ENCODE assay signal across 26 cellular contexts in the genomic region with DNA sequence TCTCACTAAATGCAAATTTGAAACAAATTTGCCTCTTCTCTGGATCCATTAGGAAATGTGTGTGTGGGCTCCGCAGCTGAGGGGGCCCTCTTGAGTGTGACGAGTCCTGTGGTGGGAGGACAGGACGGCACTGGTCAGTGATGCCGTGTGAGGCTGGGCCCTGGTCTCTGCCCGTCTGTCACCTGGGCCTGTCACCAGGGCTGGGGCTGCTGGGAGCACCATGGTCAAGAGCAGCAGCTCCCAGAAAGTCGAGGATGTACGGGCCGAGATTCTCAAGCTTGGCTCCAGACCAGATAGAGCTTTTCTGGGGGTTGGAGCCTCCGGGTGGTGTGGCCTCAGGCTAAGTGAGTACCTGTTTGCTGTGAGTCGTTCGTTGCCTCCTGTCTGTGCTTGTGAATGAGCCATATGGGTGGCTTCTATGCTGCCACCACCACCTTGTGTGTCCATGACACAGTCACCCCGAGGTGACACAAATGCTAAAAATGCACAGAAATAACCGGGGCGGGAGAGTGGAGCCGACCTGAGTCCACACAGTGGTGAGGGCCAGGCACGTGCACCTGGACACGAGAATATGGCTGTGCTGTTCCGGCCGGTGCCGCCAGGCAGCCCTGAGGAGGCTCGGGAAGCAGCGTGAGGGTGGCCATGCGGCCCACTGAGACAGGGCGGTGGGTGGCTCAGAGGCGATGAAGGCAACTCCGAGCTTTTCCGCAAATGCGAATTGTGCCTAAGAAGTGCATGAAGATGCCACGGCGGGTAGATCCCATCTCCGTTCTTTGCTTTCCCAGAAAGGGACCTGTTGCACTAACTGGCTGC. TPM values are rescaled to one million over a fixed set of nuclear protein-coding genes. Genes with fewer than 3 reads are reported as not detected.
DNase-seq lines count a peak whose midpoint lies in the region; ATAC-seq, FAIRE-seq and TF ChIP-seq lines count a peak whose summit lies in the region.
"Had no signal": no experiment of that assay in that cellular context is flagged by ENCODE, and none has a peak within 500 bp of the region (broad histone marks: within the 10 kb centered on the region; RNA-seq: fewer than 3 reads in every experiment).

No MANE protein-coding gene starts in this region.

- H3K14ac ChIP-seq in H9 (ENCODE audit: insufficient read depth, low read length) (no peak overlapping the region), mesenchymal stem cell (ENCODE audit: low read length in 2 of 2) (no peak overlapping the region)

- intact Hi-C loops in GM12878 (cut with micrococcal nuclease; ENCODE audit: unreplicated experiment), result no loop called here

- peaks cover 31 to 48% of the 10 kb centered on the region in 2 experiments for H3K36me3 ChIP-seq in GM12878 (ENCODE audit: control insufficient read depth in 2 of 2, insufficient read depth in 2 of 2, low read length in 1 of 2)
- peaks cover 78 to 85% of the 10 kb centered on the region in 2 experiments for H3K36me3 ChIP-seq in mesenchymal stem cell (ENCODE audit: control insufficient read depth in 1 of 2, insufficient read depth in 2 of 2, low read depth in 1 of 2, low read length in 2 of 2)
- H3K36me3 ChIP-seq: ovary had no signal

- H3K4me1 Mint-ChIP-seq in activated T-cell treated with anti-CD3 and anti-CD28 coated beads, Interleukin-2, amount 50 U/mL, for 72 hours (ENCODE audit: low read depth), result peaks cover 5% of the 10 kb centered on the region
- H3K4me1 Mint-ChIP-seq in H9, result no peaks in the 10 kb centered on the region
- H3K4me1 Mint-ChIP-seq in activated CD8-positive, alpha-beta T cell treated with anti-CD3 and anti-CD28 coated beads, Interleukin-2, amount 10 ng/mL, durations not matched to agents 7 days and 5 days (ENCODE audit: low read depth), result peaks cover 2% of the 10 kb centered on the region

- H3K4me1 ChIP-seq in H9 (ENCODE audit: insufficient read depth, low read length), result no peaks in the 10 kb centered on the region
- H3K4me1 ChIP-seq in GM12878 (ENCODE audit: control insufficient read depth, insufficient read depth, low read length), result no peaks in the 10 kb centered on the region
- peaks cover 5% of the 10 kb centered on the region for H3K4me1 ChIP-seq in mesenchymal stem cell (ENCODE audit: control insufficient read depth, insufficient read depth, low read depth, low read length)
- H3K4me1 ChIP-seq: upper lobe of right lung had no signal

- H3K18ac ChIP-seq in H9 (ENCODE audit: insufficient read length, low read depth, low read length), result no peak overlapping the region
- H3K18ac ChIP-seq in mesenchymal stem cell (ENCODE audit: low read depth in 1 of 2, low read length in 2 of 2), result no peak overlapping the region

- POLR2A ChIA-PET in GM12878 (lab: Charles Lee), result no interaction called here
- POLR2A ChIA-PET in activated CD8-positive, alpha-beta T cell treated with anti-CD3 and anti-CD28 coated beads, Interleukin-2, amount 10 ng/mL, durations not matched to agents 7 days and 5 days (lab: Charles Lee), result no interaction called here

- no peak for DNase-seq in activated T-cell treated with anti-CD3 and anti-CD28 coated beads, Interleukin-2, amount 50 U/mL, for 72 hours
- no peak for DNase-seq in activated T-cell treated with anti-CD3 and anti-CD28 coated beads, Interleukin-2, amount 50 U/mL, for 1 hour
- DNase-seq in H9 (no peak), GM12878 (ENCODE audit: low read depth, low spot score) (no peak), mesenchymal stem cell (no peak), frontal cortex (ENCODE audit: low spot score in 2 of 2) (no peak), NCI-H748 treated with DMSO at 0.1 percent for 48 hours (lab: John Stamatoyannopoulos, UW) (no peak)
- no peak for DNase-seq in activated CD8-positive, alpha-beta T cell treated with anti-CD3 and anti-CD28 coated beads, Interleukin-2, amount 10 ng/mL, durations not matched to agents 7 days and 5 days
- DNase-seq: activated CD4-positive, CD25-positive, alpha-beta regulatory T cell; activated CD8-positive, alpha-beta memory T cell treated with anti-CD3 and anti-CD28 coated beads for 24 hours; effector memory CD4-positive, alpha-beta T cell; EL; GM23248; KBM-7; kidney glomerular epithelial cell; NCI-H2171; NCI-H69; ovary; stimulated activated CD8-positive, alpha-beta memory T cell treated with anti-CD3 and anti-CD28 coated beads, Interleukin-4, amount 100 ng/mL, for 48 hours; T1000; upper lobe of right lung had no signal

- H2BK5ac ChIP-seq in H9 (ENCODE audit: insufficient read length, low read length) (no peak overlapping the region), mesenchymal stem cell (ENCODE audit: low read depth, low read length, poor library complexity, severe bottlenecking) (no peak overlapping the region)

- H2BK20ac ChIP-seq in H9 (ENCODE audit: low read depth, low read length, poor library complexity, severe bottlenecking), result no peak overlapping the region

- no peak overlapping the region for H3K56ac ChIP-seq in H9 (ENCODE audit: insufficient read length, low read depth, low read length)

- TF ChIP-seq EP300 in GM12878 (IDR thresholded peaks at IDR 0.05; ENCODE audit: borderline replicate concordance in 1 of 2, control insufficient read depth in 1 of 2, low read depth in 2 of 2, low read length in 2 of 2), result no peak

- H4K5ac ChIP-seq in H9 (ENCODE audit: insufficient read length, low read depth, low read length), result no peak overlapping the region

- BruUV-seq in GM12878 (replicated peaks; lab: Mats Ljungman, UMichigan), result no TSS peak

- H2AFZ ChIP-seq in H9 (ENCODE audit: low read length), result no peak overlapping the region
- no peak overlapping the region for H2AFZ ChIP-seq in GM12878 (ENCODE audit: control insufficient read depth, low read depth, low read length)
- no peak overlapping the region for H2AFZ ChIP-seq in mesenchymal stem cell (ENCODE audit: low read depth, low read length)
- H2AFZ ChIP-seq: GM23248 had no signal

- H3K4ac ChIP-seq in H9 (ENCODE audit: low read depth, low read length) (no peak overlapping the region), mesenchymal stem cell (ENCODE audit: low read depth in 1 of 2, low read length in 2 of 2) (no peak overlapping the region)

- no peak overlapping the region for H3K4me3 Mint-ChIP-seq in activated T-cell treated with anti-CD3 and anti-CD28 coated beads, Interleukin-2, amount 50 U/mL, for 72 hours
- H3K4me3 Mint-ChIP-seq in H9, result peak overlapping the region in 1 of 2 experiments; percentile 38; a peak in 1 of 5 replicates
- H3K4me3 Mint-ChIP-seq in activated CD8-positive, alpha-beta T cell treated with anti-CD3 and anti-CD28 coated beads, Interleukin-2, amount 10 ng/mL, durations not matched to agents 7 days and 5 days, result no peak overlapping the region
- H3K4me3 Mint-ChIP-seq: memory B cell had no signal

- no peaks in the 10 kb centered on the region for H3K9me3 Mint-ChIP-seq in activated T-cell treated with anti-CD3 and anti-CD28 coated beads, Interleukin-2, amount 50 U/mL, for 72 hours
- no peaks in the 10 kb centered on the region for H3K9me3 Mint-ChIP-seq in H9
- H3K9me3 Mint-ChIP-seq in activated CD8-positive, alpha-beta T cell treated with anti-CD3 and anti-CD28 coated beads, Interleukin-2, amount 10 ng/mL, durations not matched to agents 7 days and 5 days (ENCODE audit: insufficient read depth), result no peaks in the 10 kb centered on the region
- H3K9me3 Mint-ChIP-seq: activated naive CD4-positive, alpha-beta T cell treated with anti-CD3 and anti-CD28 coated beads, Interleukin-2, amount 50 U/mL, for 72 hours; memory B cell had no signal

- H3K23me2 ChIP-seq in H9 (ENCODE audit: insufficient read length, low read depth, low read length, poor library complexity, severe bottlenecking), result no peaks in the 10 kb centered on the region

- peaks cover 9 to 34% of the 10 kb centered on the region in 2 donors for H3K36me3 Mint-ChIP-seq in activated T-cell treated with anti-CD3 and anti-CD28 coated beads, Interleukin-2, amount 50 U/mL, for 72 hours (ENCODE audit: insufficient read depth in 2 of 2)
- peaks cover 36 to 85% (median 68%) of the 10 kb centered on the region in 3 experiments; a peak in 6 of 7 replicates for H3K36me3 Mint-ChIP-seq in H9 (ENCODE audit: insufficient read depth in 1 of 3, low read depth in 3 of 3)
- peaks cover 63% of the 10 kb centered on the region for H3K36me3 Mint-ChIP-seq in activated CD8-positive, alpha-beta T cell treated with anti-CD3 and anti-CD28 coated beads, Interleukin-2, amount 10 ng/mL, durations not matched to agents 7 days and 5 days (ENCODE audit: low read depth)

- H3K23ac ChIP-seq in H9 (ENCODE audit: insufficient read length, low read depth, low read length), result no peak overlapping the region
- no peak overlapping the region for H3K23ac ChIP-seq in mesenchymal stem cell (ENCODE audit: low read length in 2 of 2)

- no peak for TF ChIP-seq POLR2A in GM12878 (IDR thresholded peaks at IDR 0.05; ENCODE audit: low read depth, low read length)

- RAD21 ChIA-PET in GM12878 (lab: Charles Lee; ENCODE audit: unreplicated experiment), result no interaction called here

- H2BK12ac ChIP-seq in H9 (ENCODE audit: insufficient read length, low read depth, low read length), result no peak overlapping the region
- no peak overlapping the region for H2BK12ac ChIP-seq in mesenchymal stem cell (ENCODE audit: low read length in 2 of 2)

- in situ Hi-C loops in GM12878 (cut with MboI), result no loop called here

- FAIRE-seq in GM12878 (lab: Jason Lieb, UNC) (no peak), frontal cortex (lab: Jason Lieb, UNC) (no peak)
- FAIRE-seq: astrocyte had no signal

- no peak overlapping the region for H4K8ac ChIP-seq in H9 (replicated peaks; ENCODE audit: insufficient read length, low read depth, low read length)
- peak overlapping the region; percentile 55 for H4K8ac ChIP-seq in mesenchymal stem cell (ENCODE audit: low read length)

- no peak overlapping the region for H3K4me2 ChIP-seq in H9 (ENCODE audit: insufficient read depth, insufficient read length, low read length)
- H3K4me2 ChIP-seq in GM12878 (ENCODE audit: control insufficient read depth, insufficient read depth), result no peak overlapping the region
- no peak overlapping the region for H3K4me2 ChIP-seq in mesenchymal stem cell (ENCODE audit: low read length, poor library complexity, severe bottlenecking)
- H3K4me2 ChIP-seq: BLaER1 had no signal

- no peak overlapping the region for H3K4me3 ChIP-seq in GM12878
- no peak overlapping the region for H3K4me3 ChIP-seq in mesenchymal stem cell (ENCODE audit: insufficient read depth in 1 of 2, low read depth in 1 of 2, low read length in 2 of 2)
- H3K4me3 ChIP-seq: BLaER1, GM23248, ovary, right atrium auricular region, upper lobe of right lung had no signal

- no peak overlapping the region for H4K91ac ChIP-seq in H9 (ENCODE audit: insufficient read length, low read depth, low read length)
- no peak overlapping the region for H4K91ac ChIP-seq in mesenchymal stem cell (ENCODE audit: low read length)

- H3K79me1 ChIP-seq in H9 (ENCODE audit: insufficient read depth, low read depth, low read length, poor library complexity, severe bottlenecking) (no peaks in the 10 kb centered on the region), mesenchymal stem cell (replicated peaks; ENCODE audit: low read length, poor library complexity, severe bottlenecking) (peaks cover 31% of the 10 kb centered on the region)

- WGBS in H9 (ENCODE audit: extremely low coverage, insufficient read length, low lambda C conversion rate), result no CpG with 5 or more reads among the region's 31 CpGs
- 94% methylated on average over 31 of the region's 31 CpGs for WGBS in GM12878 (ENCODE audit: insufficient coverage, insufficient replicate concordance, low lambda C conversion rate, missing lambda C conversion rate)
- WGBS in mesenchymal stem cell, result 93% methylated on average over 31 of the region's 31 CpGs

- no peak for TF ChIP-seq CTCF in H9 (conservative IDR thresholded peaks at IDR 0.05)
- no peak for TF ChIP-seq CTCF in GM12878 (IDR thresholded peaks at IDR 0.05 in 2 of 3, conservative IDR thresholded peaks at IDR 0.05 in 1 of 3; ENCODE audit: control insufficient read depth in 2 of 3, extremely low read depth in 1 of 3, insufficient read depth in 1 of 3, low read depth in 3 of 3, low read length in 3 of 3)

- no peaks in the 10 kb centered on the region for H3K9me3 ChIP-seq in H9 (ENCODE audit: control insufficient read depth, low read depth, low read length)
- no peaks in the 10 kb centered on the region for H3K9me3 ChIP-seq in GM12878 (replicated peaks; ENCODE audit: control insufficient read depth, insufficient read depth, low read length)
- H3K9me3 ChIP-seq in mesenchymal stem cell (ENCODE audit: control insufficient read depth, low read length), result no peaks in the 10 kb centered on the region
- H3K9me3 ChIP-seq: BLaER1, ovary, right atrium auricular region, upper lobe of right lung had no signal

- H3K79me2 ChIP-seq in H9 (ENCODE audit: insufficient read depth, low read length) (no peaks in the 10 kb centered on the region), GM12878 (ENCODE audit: control insufficient read depth, insufficient read depth, low read length) (peaks cover 7% of the 10 kb centered on the region)

- CTCF ChIA-PET in GM12878 (lab: Yijun Ruan, JAX), result no interaction called here
- CTCF ChIA-PET in activated CD8-positive, alpha-beta T cell treated with anti-CD3 and anti-CD28 coated beads, Interleukin-2, amount 10 ng/mL, durations not matched to agents 7 days and 5 days (lab: Charles Lee), result no interaction called here

- TF ChIP-seq RAD21 in GM12878 (IDR thresholded peaks at IDR 0.05; ENCODE audit: insufficient read depth, low read depth, low read length), result no peak

- no peaks in the 10 kb centered on the region for H3K27me3 Mint-ChIP-seq in activated T-cell treated with anti-CD3 and anti-CD28 coated beads, Interleukin-2, amount 50 U/mL, for 72 hours (ENCODE audit: low read depth)
- H3K27me3 Mint-ChIP-seq in H9 (ENCODE audit: low read depth), result no peaks in the 10 kb centered on the region; the same call in 1 of the 2 replicates
- no peaks in the 10 kb centered on the region for H3K27me3 Mint-ChIP-seq in activated CD8-positive, alpha-beta T cell treated with anti-CD3 and anti-CD28 coated beads, Interleukin-2, amount 10 ng/mL, durations not matched to agents 7 days and 5 days (ENCODE audit: low read depth)
- H3K27me3 Mint-ChIP-seq: memory B cell had no signal

- no peak overlapping the region for H2BK120ac ChIP-seq in H9 (ENCODE audit: low read depth, low read length, poor library complexity, severe bottlenecking)
- H2BK120ac ChIP-seq in mesenchymal stem cell (ENCODE audit: low read depth, low read length), result no peak overlapping the region

- H3K27me3 ChIP-seq in H9 (ENCODE audit: insufficient read depth, low read length) (no peaks in the 10 kb centered on the region), GM12878 (replicated peaks in 1 of 2; ENCODE audit: control insufficient read depth in 2 of 2, insufficient read depth in 2 of 2, low read length in 1 of 2) (no peaks in the 10 kb centered on the region), mesenchymal stem cell (ENCODE audit: control insufficient read depth in 1 of 2, insufficient read depth in 1 of 2, low read length in 2 of 2) (no peaks in the 10 kb centered on the region)
- H3K27me3 ChIP-seq: BLaER1, ovary, right atrium auricular region, upper lobe of right lung had no signal

- no peak overlapping the region for H3K9ac ChIP-seq in H9 (ENCODE audit: extremely low read depth, insufficient read length, low read length)
- H3K9ac ChIP-seq in GM12878 (ENCODE audit: control insufficient read depth, insufficient read depth, low read length), result no peak overlapping the region
- H3K9ac ChIP-seq in mesenchymal stem cell (ENCODE audit: low read length), result no peak overlapping the region
- H3K9ac ChIP-seq: BLaER1, GM23248 had no signal

- SMC1A ChIA-PET in GM12878 (lab: Charles Lee; ENCODE audit: uncharacterized antibody, unreplicated experiment), result no interaction called here

- no peak overlapping the region for H3T11ph ChIP-seq in H9 (ENCODE audit: low read length)

- ATAC-seq in activated T-cell treated with anti-CD3 and anti-CD28 coated beads, Interleukin-2, amount 50 U/mL, for 72 hours (replicated peaks in 1 of 2), result peak; percentile 51 to 53
- ATAC-seq in GM12878, result no peak
- no peak for ATAC-seq in activated CD8-positive, alpha-beta T cell treated with anti-CD3 and anti-CD28 coated beads, Interleukin-2, amount 10 ng/mL, durations not matched to agents 7 days and 5 days
- ATAC-seq: upper lobe of right lung had no signal

- peak overlapping the region; percentile 68 for H3K27ac Mint-ChIP-seq in activated T-cell treated with anti-CD3 and anti-CD28 coated beads, Interleukin-2, amount 50 U/mL, for 72 hours
- peak overlapping the region; percentile 44 to 79 (median 60); a peak in 4 of 7 replicates for H3K27ac Mint-ChIP-seq in H9
- no peak overlapping the region for H3K27ac Mint-ChIP-seq in activated CD8-positive, alpha-beta T cell treated with anti-CD3 and anti-CD28 coated beads, Interleukin-2, amount 10 ng/mL, durations not matched to agents 7 days and 5 days
- H3K27ac Mint-ChIP-seq: memory B cell had no signal

- H2AK5ac ChIP-seq in H9 (ENCODE audit: insufficient read length, low read length) (no peak overlapping the region), mesenchymal stem cell (ENCODE audit: low read length, severe bottlenecking) (no peak overlapping the region)

- H4K20me1 ChIP-seq in H9 (ENCODE audit: control insufficient read depth, insufficient read depth, insufficient read length) (no peaks in the 10 kb centered on the region), GM12878 (ENCODE audit: control insufficient read depth, insufficient read depth) (0 out of 2 replicates have a peak, but pooled peaks cover 8% of the 10 kb centered on the region)

- H2BK15ac ChIP-seq in H9 (ENCODE audit: low read depth, low read length) (no peak overlapping the region), mesenchymal stem cell (ENCODE audit: low read depth, poor library complexity, severe bottlenecking) (no peak overlapping the region)

- H3K27ac ChIP-seq in H9 (ENCODE audit: insufficient read length, low read depth, low read length) (no peak overlapping the region), GM12878 (ENCODE audit: control insufficient read depth, insufficient read depth) (no peak overlapping the region), mesenchymal stem cell (ENCODE audit: low read length, poor library complexity, severe bottlenecking) (no peak overlapping the region)
- H3K27ac ChIP-seq: BLaER1, GM23248, ovary, right atrium auricular region, upper lobe of right lung had no signal

RNA-seq across cellular contexts. Expression of gene PGAM5, which starts 8.7 kb away (rescaled TPM):
- 10 to 100 TPM; 47.8 to 55.7 TPM for total RNA-seq in activated T-cell treated with anti-CD3 and anti-CD28 coated beads, Interleukin-2, amount 50 U/mL, for 72 hours
- 112 and 118 TPM in 2 replicates for total RNA-seq in H9 (2021)
- 11.7 and 13.8 TPM in 2 replicates for total RNA-seq in GM12878 (2013; cell fraction: nucleolus; rRNA removed)
- total RNA-seq in GM12878 (2014; rRNA removed), result 71.2 and 81.8 TPM in 2 replicates
- total RNA-seq in GM12878 (2014; rRNA removed; fragmentation: Illumina TruSeq; extraction: Trizol), result 47.6 and 55.7 TPM in 2 replicates
- total RNA-seq in GM12878 (2021), result 79.7 and 90.9 TPM in 2 replicates
- 13.7 TPM for polyA plus RNA-seq in GM12878 (2011; ENCODE audit: low read depth)
- polyA plus RNA-seq in GM12878 (2011; rRNA removed), result 16.2 and 27.7 TPM in 2 replicates
- 37.0 and 60.9 TPM in 2 replicates for polyA plus RNA-seq in GM12878 (2011; cell fraction: cytosol; rRNA removed)
- 21.7 and 34.5 TPM in 2 replicates for polyA plus RNA-seq in GM12878 (2011; cell fraction: nucleus; rRNA removed)
- polyA plus RNA-seq in GM12878 (2012), result 23.3 and 33.4 TPM in 2 replicates
- polyA plus RNA-seq in GM12878 (2014; fragmentation: Illumina TruSeq; extraction: Trizol), result 16.5 and 44.3 TPM in 2 replicates
- polyA plus RNA-seq in GM12878 (2014; fragmentation: Nextera tagmentation; extraction: Ambion mirVana), result 10 to 100 TPM in 1 of 2 experiments, 1 to 10 TPM in 1; 9.6 to 16.4 TPM
- 66.9 and 68.4 TPM in 2 replicates for polyA plus RNA-seq in GM12878 (2014; rRNA removed)
- polyA plus RNA-seq in GM12878 (2016; fragmentation: Nextera tagmentation; extraction: Ambion mirVana), result 10 to 100 TPM in 1 of 2 experiments, 1 to 10 TPM in 1; 8.2 to 46.3 TPM
- 44.8 and 87.5 TPM in 2 replicates for polyA minus RNA-seq in GM12878 (2011; rRNA and poly(A)+ RNA removed)
- 35.5 and 42.9 TPM in 2 replicates for polyA minus RNA-seq in GM12878 (2011; cell fraction: cytosol; rRNA and poly(A)+ RNA removed)
- polyA minus RNA-seq in GM12878 (2011; cell fraction: nucleus; rRNA and poly(A)+ RNA removed), result 12.3 and 23.3 TPM in 2 replicates
- 13.1 TPM for polyA plus RNA-seq in mesenchymal stem cell (2013, experiment 1 of 2)
- polyA plus RNA-seq in mesenchymal stem cell (2013, experiment 2 of 2), result 13.1 TPM
- 31.0 TPM for total RNA-seq in frontal cortex
- 10 to 100 TPM; 59.3 to 59.8 TPM for total RNA-seq in activated CD8-positive, alpha-beta T cell treated with anti-CD3 and anti-CD28 coated beads, Interleukin-2, amount 10 ng/mL, durations not matched to agents 7 days and 5 days

RNA-seq across cellular contexts. Expression of gene PXMP2, which starts 32.0 kb away (rescaled TPM):
- total RNA-seq in activated T-cell treated with anti-CD3 and anti-CD28 coated beads, Interleukin-2, amount 50 U/mL, for 72 hours, result 10 to 100 TPM; 16.2 to 19.7 TPM
- total RNA-seq in H9 (2021) (17.7 and 17.8 TPM in 2 replicates), GM12878 (2014; rRNA removed) (61.5 and 65.0 TPM in 2 replicates), GM12878 (2014; rRNA removed; fragmentation: Illumina TruSeq; extraction: Trizol) (37.6 and 38.1 TPM in 2 replicates), GM12878 (2021) (40.9 and 41.5 TPM in 2 replicates), frontal cortex (15.9 TPM)
- 4.5 and 6.7 TPM in 2 replicates for total RNA-seq in GM12878 (2013; cell fraction: nucleolus; rRNA removed)
- polyA plus RNA-seq in GM12878 (2011; ENCODE audit: low read depth), result 9.8 TPM
- polyA plus RNA-seq in GM12878 (2011; rRNA removed) (31.6 and 36.4 TPM in 2 replicates), GM12878 (2014; fragmentation: Illumina TruSeq; extraction: Trizol) (18.4 and 42.6 TPM in 2 replicates), GM12878 (2014; fragmentation: Nextera tagmentation; extraction: Ambion mirVana) (10 to 100 TPM in 1 of 2 experiments, 1 to 10 TPM in 1; 4.0 to 10.3 TPM), GM12878 (2014; rRNA removed) (68.5 and 73.6 TPM in 2 replicates), GM12878 (2016; fragmentation: Nextera tagmentation; extraction: Ambion mirVana) (10 to 100 TPM; 66.7 to 97.8 TPM)
- polyA plus RNA-seq in GM12878 (2011; cell fraction: cytosol; rRNA removed), result 46.6 and 57.4 TPM in 2 replicates
- polyA plus RNA-seq in GM12878 (2011; cell fraction: nucleus; rRNA removed), result 25.1 and 30.4 TPM in 2 replicates
- polyA plus RNA-seq in GM12878 (2012), result 29.3 and 31.8 TPM in 2 replicates
- 11.2 and 15.8 TPM in 2 replicates for polyA minus RNA-seq in GM12878 (2011; rRNA and poly(A)+ RNA removed)
- polyA minus RNA-seq in GM12878 (2011; cell fraction: cytosol; rRNA and poly(A)+ RNA removed), result 9.6 and 11.4 TPM in 2 replicates
- polyA minus RNA-seq in GM12878 (2011; cell fraction: nucleus; rRNA and poly(A)+ RNA removed), result 4.0 and 8.3 TPM in 2 replicates
- 15.3 TPM for polyA plus RNA-seq in mesenchymal stem cell (2013, experiment 1 of 2)
- 15.8 TPM for polyA plus RNA-seq in mesenchymal stem cell (2013, experiment 2 of 2)
- total RNA-seq in activated CD8-positive, alpha-beta T cell treated with anti-CD3 and anti-CD28 coated beads, Interleukin-2, amount 10 ng/mL, durations not matched to agents 7 days and 5 days, result 10 to 100 TPM; 38.0 to 40.6 TPM

RNA-seq across cellular contexts. Expression of gene POLE, which starts 32.2 kb away (rescaled TPM):
- 100 to 1,000 TPM; 111 to 131 TPM for total RNA-seq in activated T-cell treated with anti-CD3 and anti-CD28 coated beads, Interleukin-2, amount 50 U/mL, for 72 hours
- total RNA-seq in H9 (2021) (131 and 147 TPM in 2 replicates), GM12878 (2014; rRNA removed) (56.1 and 69.6 TPM in 2 replicates), GM12878 (2014; rRNA removed; fragmentation: Illumina TruSeq; extraction: Trizol) (24.8 and 26.7 TPM in 2 replicates), GM12878 (2021) (86.8 and 103 TPM in 2 replicates), frontal cortex (26.9 TPM)
- 207 and 245 TPM in 2 replicates for total RNA-seq in GM12878 (2013; cell fraction: nucleolus; rRNA removed)
- 26.2 TPM for polyA plus RNA-seq in GM12878 (2011; ENCODE audit: low read depth)
- polyA plus RNA-seq in GM12878 (2011; rRNA removed) (21.4 and 43.6 TPM in 2 replicates), GM12878 (2014; fragmentation: Illumina TruSeq; extraction: Trizol) (29.8 and 50.0 TPM in 2 replicates), GM12878 (2014; fragmentation: Nextera tagmentation; extraction: Ambion mirVana) (1 to 10 TPM; 2.3 to 3.5 TPM), GM12878 (2014; rRNA removed) (84.2 and 91.5 TPM in 2 replicates), GM12878 (2016; fragmentation: Nextera tagmentation; extraction: Ambion mirVana) (10 to 100 TPM; 28.7 to 30.6 TPM)
- polyA plus RNA-seq in GM12878 (2011; cell fraction: cytosol; rRNA removed), result 34.1 and 49.3 TPM in 2 replicates
- 389 and 485 TPM in 2 replicates for polyA plus RNA-seq in GM12878 (2011; cell fraction: nucleus; rRNA removed)
- polyA plus RNA-seq in GM12878 (2012), result 40.1 and 40.7 TPM in 2 replicates
- polyA minus RNA-seq in GM12878 (2011; rRNA and poly(A)+ RNA removed), result 94.9 and 113 TPM in 2 replicates
- 56.0 and 75.9 TPM in 2 replicates for polyA minus RNA-seq in GM12878 (2011; cell fraction: cytosol; rRNA and poly(A)+ RNA removed)
- 192 and 321 TPM in 2 replicates for polyA minus RNA-seq in GM12878 (2011; cell fraction: nucleus; rRNA and poly(A)+ RNA removed)
- polyA plus RNA-seq in mesenchymal stem cell (2013, experiment 1 of 2), result 4.5 TPM
- polyA plus RNA-seq in mesenchymal stem cell (2013, experiment 2 of 2), result 3.9 TPM
- 100 to 1,000 TPM; 200 to 202 TPM for total RNA-seq in activated CD8-positive, alpha-beta T cell treated with anti-CD3 and anti-CD28 coated beads, Interleukin-2, amount 10 ng/mL, durations not matched to agents 7 days and 5 days

RNA-seq across cellular contexts. Expression of gene ANKLE2, which starts 42.3 kb away (rescaled TPM):
- 100 to 1,000 TPM; 154 to 189 TPM for total RNA-seq in activated T-cell treated with anti-CD3 and anti-CD28 coated beads, Interleukin-2, amount 50 U/mL, for 72 hours
- total RNA-seq in H9 (2021) (73.9 and 80.3 TPM in 2 replicates), GM12878 (2014; rRNA removed) (53.6 and 57.3 TPM in 2 replicates), GM12878 (2014; rRNA removed; fragmentation: Illumina TruSeq; extraction: Trizol) (47.5 and 52.6 TPM in 2 replicates), GM12878 (2021) (63.5 and 65.9 TPM in 2 replicates), frontal cortex (44.8 TPM)
- 213 and 227 TPM in 2 replicates for total RNA-seq in GM12878 (2013; cell fraction: nucleolus; rRNA removed)
- polyA plus RNA-seq in GM12878 (2011; ENCODE audit: low read depth), result 31.3 TPM
- polyA plus RNA-seq in GM12878 (2011; rRNA removed) (58.3 and 89.4 TPM in 2 replicates), GM12878 (2014; fragmentation: Illumina TruSeq; extraction: Trizol) (47.7 and 53.3 TPM in 2 replicates), GM12878 (2014; fragmentation: Nextera tagmentation; extraction: Ambion mirVana) (1 to 10 TPM; 4.3 to 6.7 TPM), GM12878 (2014; rRNA removed) (65.5 and 69.0 TPM in 2 replicates), GM12878 (2016; fragmentation: Nextera tagmentation; extraction: Ambion mirVana) (10 to 100 TPM; 28.2 to 41.7 TPM)
- polyA plus RNA-seq in GM12878 (2011; cell fraction: cytosol; rRNA removed), result 81.6 and 106 TPM in 2 replicates
- polyA plus RNA-seq in GM12878 (2011; cell fraction: nucleus; rRNA removed), result 296 and 304 TPM in 2 replicates
- 45.3 and 47.1 TPM in 2 replicates for polyA plus RNA-seq in GM12878 (2012)
- polyA minus RNA-seq in GM12878 (2011; rRNA and poly(A)+ RNA removed), result 158 and 234 TPM in 2 replicates
- 35.5 and 49.6 TPM in 2 replicates for polyA minus RNA-seq in GM12878 (2011; cell fraction: cytosol; rRNA and poly(A)+ RNA removed)
- polyA minus RNA-seq in GM12878 (2011; cell fraction: nucleus; rRNA and poly(A)+ RNA removed), result 102 and 170 TPM in 2 replicates
- 32.8 TPM for polyA plus RNA-seq in mesenchymal stem cell (2013, experiment 1 of 2)
- 33.6 TPM for polyA plus RNA-seq in mesenchymal stem cell (2013, experiment 2 of 2)
- total RNA-seq in activated CD8-positive, alpha-beta T cell treated with anti-CD3 and anti-CD28 coated beads, Interleukin-2, amount 10 ng/mL, durations not matched to agents 7 days and 5 days, result 100 to 1,000 TPM in 1 of 2 experiments, 10 to 100 TPM in 1; 95.7 to 101 TPM

Comparison
In these comparisons a context has a peak if more than half of its experiments do, and no peak if none do; other contexts are left out.
1. ATAC-seq: peak in activated T-cell treated with anti-CD3 and anti-CD28 coated beads, Interleukin-2, amount 50 U/mL, for 72 hours (2 of 2); none in GM12878 (single experiment) and activated CD8-positive, alpha-beta T cell treated with anti-CD3 and anti-CD28 coated beads, Interleukin-2, amount 10 ng/mL, durations not matched to agents 7 days and 5 days (single experiment).